Comparison of ENCODE assay signal across 8 cellular contexts in the genomic region with DNA sequence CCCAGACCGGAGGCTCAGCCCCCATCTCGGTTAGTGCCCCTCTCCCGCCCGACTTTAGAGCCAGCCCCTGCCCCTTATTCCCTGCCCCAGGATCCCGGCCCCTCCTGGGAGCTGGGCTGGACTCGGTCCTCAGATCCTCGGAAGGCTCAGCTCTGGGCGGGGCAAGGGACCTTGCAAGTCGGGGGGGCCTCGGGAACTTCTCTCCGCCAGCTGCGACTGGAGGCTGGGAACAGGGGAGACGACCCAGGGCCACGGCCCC. TPM values are rescaled to one million over a fixed set of nuclear protein-coding genes. Genes with fewer than 3 reads are reported as not detected.
A peak's percentile ranks its signal among the peaks of the same experiment; 100 is the strongest.
DNase-seq lines count a peak whose midpoint lies in the region; ATAC-seq, FAIRE-seq and TF ChIP-seq lines count a peak whose summit lies in the region.

No MANE protein-coding gene starts in this region.

- intact Hi-C loops in psoas muscle (cut with DNase I): loop anchor here (10.0 kb wide), 1 partner anchor 124 kb away; the partner anchor contains the start of genes GLUD1 (in 2 of the 2) and SHLD2 (in 2 of the 2)

- no peak for TF ChIP-seq CTCF in GM12865 (IDR thresholded peaks at IDR 0.05; ENCODE audit: insufficient read depth, low read depth, low read length, missing control alignments)
- TF ChIP-seq CTCF in WTC11 (IDR thresholded peaks at IDR 0.05): no peak
- TF ChIP-seq CTCF in foreskin keratinocyte (conservative IDR thresholded peaks at IDR 0.05): no peak
- no peak for TF ChIP-seq CTCF in psoas muscle (IDR thresholded peaks at IDR 0.05)

- H3K27me3 ChIP-seq in foreskin keratinocyte (no peaks in the 10 kb centered on the region), psoas muscle (ENCODE audit: insufficient read depth in 3 of 3, low read length in 2 of 3) (no peaks in the 10 kb centered on the region)

- no peaks in the 10 kb centered on the region for H3K36me3 Mint-ChIP-seq in WTC11

- peaks cover 62% of the 10 kb centered on the region for H3K27me3 Mint-ChIP-seq in WTC11 (ENCODE audit: low read depth)

- no peak for FAIRE-seq in RCC 7860 (lab: Jason Lieb, UNC)

- DNase-seq in GM12865 (ENCODE audit: low read depth): no peak
- DNase-seq in WTC11 (ENCODE audit: low spot score): peak; percentile 73
- DNase-seq in foreskin keratinocyte: no peak
- no peak for DNase-seq in psoas muscle
- DNase-seq in NCI-H1105 treated with DMSO at 0.1 percent for 48 hours (lab: John Stamatoyannopoulos, UW): no peak
- DNase-seq in COR-L47 (lab: John Stamatoyannopoulos, UW): no peak
- no peak for DNase-seq in RCC 7860 (ENCODE audit: low spot score)

- peak overlapping the region; percentile 100 for H3K27ac ChIP-seq in foreskin keratinocyte
- H3K27ac ChIP-seq in psoas muscle: peak overlapping the region; percentile 92

- peak overlapping the region; percentile 70 for H3K4me3 Mint-ChIP-seq in WTC11

- H3K27ac Mint-ChIP-seq in WTC11: no peak overlapping the region

- peak; percentile 10 for ATAC-seq in WTC11
- peak; percentile 0 for ATAC-seq in foreskin keratinocyte
- ATAC-seq in psoas muscle: peak; percentile 31 to 45 (median 39)
- no peak for ATAC-seq in HG03045 (IDR thresholded peaks at IDR 0.05; ENCODE audit: unreplicated experiment)

- peaks cover 53% of the 10 kb centered on the region for H3K4me1 Mint-ChIP-seq in WTC11

- H3K4me1 ChIP-seq in foreskin keratinocyte: peaks cover 24% of the 10 kb centered on the region
- H3K4me1 ChIP-seq in psoas muscle: peaks cover 37% of the 10 kb centered on the region

- POLR2A ChIA-PET in WTC11 (lab: Charles Lee): interaction anchor here (1.0 to 1.6 kb wide), 3 partner anchors 10 to 122 kb away, joined by 3 to 5 read pairs (median 3); no protein-coding TSS in a partner anchor

- no peaks in the 10 kb centered on the region for H3K9me3 ChIP-seq in psoas muscle

- H3K4me3 ChIP-seq in GM12865 (ENCODE audit: low read depth, low read length): peak overlapping the region; percentile 58
- H3K4me3 ChIP-seq in psoas muscle: peak overlapping the region; percentile 71

- CTCF ChIA-PET in WTC11 (lab: Charles Lee): interaction anchor here (1.2 to 13.7 kb wide), 3 partner anchors 10 to 28 kb away, joined by 8 to 462 read pairs (median 85); partner anchors contain the start of gene MMRN2

- no peaks in the 10 kb centered on the region for H3K36me3 ChIP-seq in psoas muscle (ENCODE audit: insufficient read depth in 1 of 2, low read depth in 1 of 2)

- H3K9me3 Mint-ChIP-seq in WTC11: no peaks in the 10 kb centered on the region

- 4 to 12% (median 6%) methylated on average over 11 to 14 of the region's 14 CpGs for WGBS in psoas muscle, 3 donors

TF ChIP-seq in WTC11, 78 proteins besides CTCF, POLR2A, EP300 and RAD21:
- TF ChIP-seq MYBL2 (CRISPR knock-in tag; IDR thresholded peaks at IDR 0.05) (no peak), ZBTB43 (CRISPR knock-in tag; IDR thresholded peaks at IDR 0.05) (peak; percentile 52; the same call in 1 of the 2 replicates)

RNA-seq across cellular contexts. Expression of gene ADIRF, which starts 2.5 kb away (rescaled TPM):
- 0.30 to 1.0 TPM (median 0.70 TPM) in 3 replicates for total RNA-seq in WTC11 (2021)
- total RNA-seq in foreskin keratinocyte: 84.3 and 107 TPM in 2 replicates
- polyA plus RNA-seq in foreskin keratinocyte: 96.5 and 140 TPM in 2 replicates
- 10 to 100 TPM; 19.1 to 37.8 (median 26.7) TPM for total RNA-seq in psoas muscle
- polyA plus RNA-seq in psoas muscle: 10 to 100 TPM; 34.9 to 69.5 (median 42.5) TPM

RNA-seq across cellular contexts. Expression of gene SNCG, which starts 12.4 kb away (rescaled TPM):
- total RNA-seq in WTC11 (2021): 8.4 to 14.3 TPM (median 12.0 TPM) in 3 replicates
- total RNA-seq in foreskin keratinocyte: 1.5 and 1.7 TPM in 2 replicates
- 2.1 and 2.7 TPM in 2 replicates for polyA plus RNA-seq in foreskin keratinocyte
- 10 to 100 TPM in 1 of 4 donors, 1 to 10 TPM in 3; 5.8 to 11.9 (median 9.0) TPM for total RNA-seq in psoas muscle
- 10 to 100 TPM; 11.0 to 21.3 (median 14.8) TPM for polyA plus RNA-seq in psoas muscle

RNA-seq across cellular contexts. Expression of gene MMRN2, which starts 13.4 kb away (rescaled TPM):
- total RNA-seq in WTC11 (2021): 1.7 to 2.8 TPM (median 2.4 TPM) in 3 replicates
- total RNA-seq in foreskin keratinocyte: 6.2 and 11.1 TPM in 2 replicates
- polyA plus RNA-seq in foreskin keratinocyte: 2.8 and 4.9 TPM in 2 replicates
- 10 to 100 TPM; 16.4 to 29.0 (median 21.3) TPM for total RNA-seq in psoas muscle
- polyA plus RNA-seq in psoas muscle: 10 to 100 TPM; 12.0 to 15.4 (median 15.2) TPM

RNA-seq across cellular contexts. Expression of gene FAM25A, which starts 49.3 kb away (rescaled TPM):
- total RNA-seq in WTC11 (2021) (not detected in 3 replicates), foreskin keratinocyte (0.56 TPM in 1 of 2 replicates, not detected in the other), psoas muscle (not detected)
- polyA plus RNA-seq in foreskin keratinocyte (1.00 and 1.4 TPM in 2 replicates), psoas muscle (under 1 TPM in 1 of 3 donors, not detected in 2; 0.82 TPM)

Comparison
In these comparisons a context has a peak if more than half of its experiments do, and no peak if none do; other contexts are left out.
1. RNA of gene ADIRF, which starts 2.5 kb away (total RNA-seq): 84.3 to 107 TPM in foreskin keratinocyte and 19.1 to 37.8 TPM in psoas muscle; 0.30 to 1.0 TPM in WTC11; every median in the first group is over 10 times any median in the second.